In the genomic region with DNA sequence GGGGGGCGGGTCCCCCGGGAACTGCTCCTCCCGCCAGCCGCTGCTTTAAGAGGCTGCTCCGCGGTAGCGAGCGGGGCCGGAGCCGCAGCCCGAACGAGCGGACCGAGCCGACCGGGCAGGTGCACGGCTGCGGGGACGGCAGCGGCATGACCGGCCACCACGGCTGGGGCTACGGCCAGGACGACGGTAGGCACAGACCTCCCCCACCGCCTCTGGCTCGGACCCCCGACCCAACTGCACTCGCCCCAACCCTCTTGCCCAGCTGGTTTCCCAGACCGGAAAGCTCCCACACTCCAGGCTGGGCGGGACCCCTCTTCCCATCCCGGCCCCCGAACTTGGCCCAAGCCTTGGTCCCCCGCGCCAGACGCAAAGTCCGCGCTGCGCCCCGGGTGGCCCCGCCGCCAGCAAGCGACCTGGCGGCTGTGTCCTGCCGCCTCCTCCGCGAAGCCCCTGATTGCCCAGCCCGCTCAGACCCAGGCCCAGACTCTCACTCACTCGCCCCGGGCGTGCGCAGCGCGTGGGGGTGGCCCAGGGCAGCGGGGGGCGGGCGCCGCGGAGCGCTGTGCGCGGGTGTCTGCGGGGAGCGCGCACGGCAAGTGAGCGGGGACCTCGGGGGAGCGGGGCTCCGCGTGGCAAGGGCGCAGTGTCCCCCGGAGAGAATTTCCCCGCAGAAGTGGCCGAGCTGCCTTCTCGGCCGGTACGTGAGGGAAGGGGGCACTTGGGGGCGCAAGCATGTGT, we compare ENCODE assay signal across 8 cellular contexts. TPM values are rescaled to one million over a fixed set of nuclear protein-coding genes. Genes with fewer than 3 reads are reported as not detected.
A peak's percentile ranks its signal among the peaks of the same experiment; 100 is the strongest.
DNase-seq lines count a peak whose midpoint lies in the region; ATAC-seq, FAIRE-seq and TF ChIP-seq lines count a peak whose summit lies in the region.

Gene CA7 (plus strand): TSS at position 73 of the 738 bp plus-strand sequence. CDS start 74 bp downstream, at position 147.

- no peaks in the 10 kb centered on the region for H3K9me3 Mint-ChIP-seq in T-helper 2 cell treated with Interferon-gamma antibody and Interleukin-4, amounts not matched to agents 5 μg/mL and 100 μg/mL, for 36 hours

- TF ChIP-seq EP300 in HepG2 (IDR thresholded peaks at IDR 0.05; ENCODE audit: low read depth in 2 of 2, low read length in 2 of 2) (no peak), HepG2 (CRISPR knock-in tag; IDR thresholded peaks at IDR 0.05; ENCODE audit: borderline replicate concordance) (no peak)

- CTCF ChIA-PET in HepG2 (lab: Yijun Ruan, JAX; ENCODE audit: low intra/inter-chr PET ratio, low total read pairs): no interaction called here

- TF ChIP-seq RAD21 in HepG2 (CRISPR knock-in tag; IDR thresholded peaks at IDR 0.05): no peak

- WGBS in HepG2 (ENCODE audit: low lambda C conversion rate): 3% methylated on average over 22 of the region's 79 CpGs

- no peak within 1 kb of the TSS for H3K27ac Mint-ChIP-seq in T-helper 2 cell treated with Interferon-gamma antibody and Interleukin-4, amounts not matched to agents 5 μg/mL and 100 μg/mL, for 36 hours

- H3K4me1 Mint-ChIP-seq in T-helper 2 cell treated with Interferon-gamma antibody and Interleukin-4, amounts not matched to agents 5 μg/mL and 100 μg/mL, for 36 hours (ENCODE audit: low read depth): peaks cover 17% of the 10 kb centered on the region

- no TSS peak for BruUV-seq in HepG2 (replicated peaks; lab: Mats Ljungman, UMichigan)

- in situ Hi-C loops in HepG2 (cut with HindIII; ENCODE audit: extremely low pct_ligation_motif_present, low pct_unique_long_range_greater_than_20kb): no loop called here

- H3K4me2 ChIP-seq in HepG2 (ENCODE audit: low read depth, low read length): peak within 1 kb of the TSS; percentile 84

- H3K27me3 Mint-ChIP-seq in T-helper 2 cell treated with Interferon-gamma antibody and Interleukin-4, amounts not matched to agents 5 μg/mL and 100 μg/mL, for 36 hours (ENCODE audit: low read depth): peaks cover 40% of the 10 kb centered on the region

- TF ChIP-seq POLR2A in HepG2 (IDR thresholded peaks at IDR 0.05; ENCODE audit: insufficient read depth in 1 of 2, low read depth in 2 of 2, low read length in 2 of 2): no peak

- peaks cover 15% of the 10 kb centered on the region; the same call in 1 of the 2 replicates for H3K4me1 ChIP-seq in HepG2 (ENCODE audit: insufficient read depth, low read length)
- peaks cover 11% of the 10 kb centered on the region for H3K4me1 ChIP-seq in stomach smooth muscle (ENCODE audit: control insufficient read depth, insufficient read depth, low read length)

- H3K9me3 ChIP-seq in HepG2 (ENCODE audit: low read length): no peaks in the 10 kb centered on the region
- no peaks in the 10 kb centered on the region for H3K9me3 ChIP-seq in stomach smooth muscle (ENCODE audit: control insufficient read depth in 2 of 2, low read length in 2 of 2)

- H3K9ac ChIP-seq in HepG2 (ENCODE audit: insufficient read depth, low read depth, low read length) (no peak within 1 kb of the TSS), stomach smooth muscle (ENCODE audit: low read length in 2 of 2) (peak within 1 kb of the TSS in 1 of 2 donors; percentile 22)

- TF ChIP-seq CTCF in HepG2 (CRISPR knock-in tag; IDR thresholded peaks at IDR 0.05): no peak

- ATAC-seq in HepG2: peak; percentile 70

- H3K79me2 ChIP-seq in HepG2 (ENCODE audit: insufficient read depth, low read length): no peaks in the 10 kb centered on the region

- peak within 1 kb of the TSS; percentile 47 to 74 (median 48); a peak in 5 of 6 replicates for H3K4me3 ChIP-seq in HepG2 (replicated peaks in 1 of 3; ENCODE audit: insufficient read depth in 1 of 3, low read depth in 2 of 3, low read length in 3 of 3)
- peak within 1 kb of the TSS; percentile 59 to 69 for H3K4me3 ChIP-seq in stomach smooth muscle (ENCODE audit: low read length in 2 of 2)

- peak within 1 kb of the TSS; percentile 72 for H3K4me3 Mint-ChIP-seq in T-helper 2 cell treated with Interferon-gamma antibody and Interleukin-4, amounts not matched to agents 5 μg/mL and 100 μg/mL, for 36 hours

- intact Hi-C loops in HepG2 (cut with micrococcal nuclease; ENCODE audit: unreplicated experiment): loop anchor here (10.0 kb wide), 1 partner anchor 90 kb away; the partner anchor contains the start of gene DYNC1LI2

- H3K27me3 ChIP-seq in HepG2 (ENCODE audit: control insufficient read depth in 1 of 2, insufficient read depth in 2 of 2, low read length in 2 of 2): peaks cover 7 to 74% of the 10 kb centered on the region in 2 experiments; a peak in 4 of 5 replicates
- peaks cover 29 to 31% of the 10 kb centered on the region in 2 donors for H3K27me3 ChIP-seq in stomach smooth muscle (ENCODE audit: control insufficient read depth in 1 of 2, insufficient read depth in 2 of 2, low read length in 2 of 2)

- FAIRE-seq in HepG2 (lab: Jason Lieb, UNC): no peak

- no peaks in the 10 kb centered on the region for H4K20me1 ChIP-seq in HepG2 (ENCODE audit: insufficient read depth, low read length)

- no peaks in the 10 kb centered on the region for H3K36me3 Mint-ChIP-seq in T-helper 2 cell treated with Interferon-gamma antibody and Interleukin-4, amounts not matched to agents 5 μg/mL and 100 μg/mL, for 36 hours (ENCODE audit: low read depth)

- H2AFZ ChIP-seq in HepG2 (ENCODE audit: low read length): no peak within 1 kb of the TSS

- POLR2A ChIA-PET in HepG2 (lab: Yijun Ruan, JAX): interaction anchor here (1.4 to 1.7 kb wide), 2 partner anchors 14 to 21 kb away, joined by 3 to 7 read pairs; partner anchors contain the start of gene NAE1

- no peak for DNase-seq in T-helper 2 cell treated with Interferon-gamma antibody and Interleukin-4, amounts not matched to agents 5 μg/mL and 100 μg/mL, for 36 hours (ENCODE audit: low spot score)
- no peak for DNase-seq in T-helper 2 cell
- peak in 11 of 61 donors; percentile 3 to 66 (median 20) for DNase-seq in caudate nucleus (lab: John Stamatoyannopoulos, UW)
- DNase-seq in HepG2 (ENCODE audit: low spot score): no peak
- no peak for DNase-seq in activated gamma-delta T cell (lab: John Stamatoyannopoulos, UW)
- no peak for DNase-seq in COR-L47 (lab: John Stamatoyannopoulos, UW)
- DNase-seq in kidney tubule cell (ENCODE audit: low spot score): no peak

- H3K36me3 ChIP-seq in HepG2 (replicated peaks in 1 of 2; ENCODE audit: control insufficient read depth in 1 of 2, insufficient read depth in 2 of 2, low read length in 2 of 2) (no peaks in the 10 kb centered on the region), stomach smooth muscle (ENCODE audit: control insufficient read depth in 2 of 2, insufficient read depth in 2 of 2, low read length in 2 of 2) (no peaks in the 10 kb centered on the region)

- H3K27ac ChIP-seq in caudate nucleus (ENCODE audit: low read depth, low read length) (peak within 1 kb of the TSS; percentile 44), HepG2 (ENCODE audit: extremely low read length, insufficient read depth, low read length) (no peak within 1 kb of the TSS), stomach smooth muscle (ENCODE audit: low read length) (no peak within 1 kb of the TSS)

TF ChIP-seq in HepG2, 621 proteins besides CTCF, POLR2A, EP300 and RAD21 (continues in another document):
- TF ChIP-seq RCOR2 (CRISPR knock-in tag; IDR thresholded peaks at IDR 0.05) (no peak), ZBTB7A (CRISPR knock-in tag; IDR thresholded peaks at IDR 0.05) (peak; percentile 19; the same call in 1 of the 2 replicates), ETV5 (CRISPR knock-in tag; IDR thresholded peaks at IDR 0.05; ENCODE audit: borderline replicate concordance) (no peak), HOXA3 (CRISPR knock-in tag; IDR thresholded peaks at IDR 0.05) (peak; percentile 21; the same call in 1 of the 2 replicates), EEA1 (CRISPR knock-in tag; IDR thresholded peaks at IDR 0.05; ENCODE audit: borderline replicate concordance) (no peak), KDM2A (CRISPR knock-in tag; IDR thresholded peaks at IDR 0.05; ENCODE audit: borderline replicate concordance, low read depth) (peak; percentile 23; the same call in 1 of the 2 replicates), HNRNPK (IDR thresholded peaks at IDR 0.05; ENCODE audit: low read depth, low read length, poor library complexity, severe bottlenecking) (peak; percentile 50), ZNF337 (CRISPR knock-in tag; IDR thresholded peaks at IDR 0.05; ENCODE audit: borderline replicate concordance, low read depth) (no peak), HOXD1 (CRISPR knock-in tag; IDR thresholded peaks at IDR 0.05) (no peak)

RNA-seq across cellular contexts. Expression of gene CA7, which starts in this region (rescaled TPM):
- not detected in 2 replicates for total RNA-seq in HepG2 (2016; rRNA removed; fragmentation: Illumina TruSeq; extraction: Trizol)
- not detected in 2 replicates for total RNA-seq in HepG2 (2016; cell fraction: cytosol; rRNA removed; fragmentation: Illumina TruSeq; extraction: Trizol; ENCODE audit: low read depth)
- not detected in 2 replicates for total RNA-seq in HepG2 (2016; cell fraction: insoluble cytoplasmic fraction; rRNA removed; fragmentation: Illumina TruSeq; extraction: Trizol)
- not detected in 2 replicates for total RNA-seq in HepG2 (2016; cell fraction: membrane; rRNA removed; fragmentation: Illumina TruSeq; extraction: Trizol)
- total RNA-seq in HepG2 (2016; cell fraction: nucleus; rRNA removed; fragmentation: Illumina TruSeq; extraction: Trizol): not detected in 2 replicates
- not detected in 2 replicates for polyA plus RNA-seq in HepG2 (2011; rRNA removed)
- 0.03 TPM in 1 of 2 replicates, not detected in the other for polyA plus RNA-seq in HepG2 (2011; cell fraction: cytosol; rRNA removed)
- not detected in 2 replicates for polyA plus RNA-seq in HepG2 (2011; cell fraction: nucleus; rRNA removed)
- polyA plus RNA-seq in HepG2 (2012): not detected in 2 replicates
- polyA plus RNA-seq in HepG2 (2016; cell fraction: cytosol; fragmentation: Illumina TruSeq; extraction: Trizol; ENCODE audit: low read depth): 0.07 TPM in 1 of 2 replicates, not detected in the other
- polyA plus RNA-seq in HepG2 (2016; cell fraction: insoluble cytoplasmic fraction; fragmentation: Illumina TruSeq; extraction: Trizol; ENCODE audit: low read depth): not detected in 2 replicates
- polyA plus RNA-seq in HepG2 (2016; cell fraction: membrane; fragmentation: Illumina TruSeq; extraction: Trizol; ENCODE audit: low read depth): not detected in 2 replicates
- not detected in 2 replicates for polyA plus RNA-seq in HepG2 (2016; cell fraction: nucleus; fragmentation: Illumina TruSeq; extraction: Trizol; ENCODE audit: insufficient read depth, low read depth)
- polyA minus RNA-seq in HepG2 (2011; rRNA and poly(A)+ RNA removed; ENCODE audit: low replicate concordance): not detected in 2 replicates
- polyA minus RNA-seq in HepG2 (2011; cell fraction: cytosol; rRNA and poly(A)+ RNA removed): not detected in 2 replicates
- polyA minus RNA-seq in HepG2 (2011; cell fraction: nucleus; rRNA and poly(A)+ RNA removed): not detected in 2 replicates

Comparison
In these comparisons a context has a peak if more than half of its experiments do, and no peak if none do; other contexts are left out.
1. Peak in ATAC-seq, H3K4me3 ChIP-seq and H3K4me2 ChIP-seq in HepG2; RNA of the gene not detected or under 1 TPM.